ENCODE assay signal across 1 cellular context in the genomic region with DNA sequence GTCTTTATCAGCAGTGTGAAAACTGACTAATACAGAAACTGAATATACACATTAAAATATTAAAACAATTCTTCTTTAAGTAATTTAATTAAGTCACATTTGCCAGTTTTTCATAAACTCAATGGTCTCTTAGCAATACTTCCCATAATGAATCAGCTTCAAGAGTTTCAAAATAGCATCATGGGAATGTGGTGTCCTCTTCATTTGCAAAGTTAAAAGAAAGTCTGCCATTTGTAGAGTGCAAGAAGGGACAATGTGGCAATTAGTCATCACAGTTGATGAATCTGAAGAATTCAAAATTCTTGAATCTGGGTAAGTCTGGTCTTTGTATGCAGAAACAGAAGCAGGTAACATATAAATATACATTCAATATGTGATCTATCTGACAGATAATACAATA.
TF ChIP-seq lines count a peak whose summit lies in the region.

No MANE protein-coding gene starts in this region.

TF ChIP-seq in SK-N-SH treated with all-trans-retinoic acid at 6 μM for 48 hours, 23 proteins besides CTCF, POLR2A, EP300 and RAD21 (continued from another document):
- TF ChIP-seq BACH2 (CRISPR knock-in tag; IDR thresholded peaks at IDR 0.05; ENCODE audit: borderline replicate concordance) = no peak
- no peak for TF ChIP-seq ZFP3 (CRISPR knock-in tag; IDR thresholded peaks at IDR 0.05)
- TF ChIP-seq RARB (CRISPR knock-in tag; IDR thresholded peaks at IDR 0.05) = no peak
- TF ChIP-seq, protein P1, sequence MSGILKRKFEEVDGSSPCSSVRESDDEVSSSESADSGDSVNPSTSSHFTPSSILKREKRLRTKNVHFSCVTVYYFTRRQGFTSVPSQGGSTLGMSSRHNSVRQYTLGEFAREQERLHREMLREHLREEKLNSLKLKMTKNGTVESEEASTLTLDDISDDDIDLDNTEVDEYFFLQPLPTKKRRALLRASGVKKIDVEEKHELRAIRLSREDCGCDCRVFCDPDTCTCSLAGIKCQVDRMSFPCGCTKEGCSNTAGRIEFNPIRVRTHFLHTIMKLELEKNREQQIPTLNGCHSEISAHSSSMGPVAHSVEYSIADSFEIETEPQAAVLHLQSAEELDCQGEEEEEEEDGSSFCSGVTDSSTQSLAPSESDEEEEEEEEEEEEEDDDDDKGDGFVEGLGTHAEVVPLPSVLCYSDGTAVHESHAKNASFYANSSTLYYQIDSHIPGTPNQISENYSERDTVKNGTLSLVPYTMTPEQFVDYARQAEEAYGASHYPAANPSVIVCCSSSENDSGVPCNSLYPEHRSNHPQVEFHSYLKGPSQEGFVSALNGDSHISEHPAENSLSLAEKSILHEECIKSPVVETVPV (CRISPR knock-in tag; IDR thresholded peaks at IDR 0.05) = no peak
- no peak for TF ChIP-seq GLIS3 (CRISPR knock-in tag; IDR thresholded peaks at IDR 0.05)
TF ChIP-seq in SK-N-SH treated with all-trans-retinoic acid at 6 μM for 48 hours: peak in this region for 0.
